ENCODE assay signal across 9 cellular contexts in the genomic region with DNA sequence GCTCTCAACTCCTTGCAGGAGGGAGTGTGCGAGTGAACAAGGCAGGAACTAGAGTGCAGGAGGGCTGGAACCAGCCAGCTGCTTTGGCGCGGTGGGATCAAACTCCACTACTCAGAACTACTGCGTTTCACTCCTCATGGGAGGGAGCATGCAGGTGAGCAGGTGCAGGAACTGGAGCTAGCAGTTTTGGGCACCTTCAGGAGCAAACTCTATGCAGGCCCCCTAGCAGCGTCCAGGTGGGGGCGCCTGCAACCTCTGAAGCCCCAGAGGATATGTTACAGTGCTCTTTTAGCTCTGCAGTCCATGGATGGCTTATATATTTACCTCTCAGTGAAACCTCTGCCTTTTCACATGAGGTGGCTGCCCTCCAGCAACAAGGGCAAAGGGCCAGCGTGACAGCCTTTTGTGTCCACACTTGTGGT.
DNase-seq lines count a peak whose midpoint lies in the region; ATAC-seq and TF ChIP-seq lines count a peak whose summit lies in the region.
"Had no signal": no experiment of that assay in that cellular context is flagged by ENCODE, and none has a peak within 500 bp of the region (broad histone marks: within the 10 kb centered on the region; RNA-seq: fewer than 3 reads in every experiment).

No MANE protein-coding gene starts in this region.

- H3K27me3 Mint-ChIP-seq in T-helper 2 cell treated with Interferon-gamma antibody and Interleukin-4, amounts not matched to agents 5 μg/mL and 100 μg/mL, for 36 hours (ENCODE audit: low read depth): no peaks in the 10 kb centered on the region
- H3K27me3 Mint-ChIP-seq: CD8-positive, alpha-beta memory T cell had no signal

- no peak overlapping the region for H3K27ac Mint-ChIP-seq in T-helper 2 cell treated with Interferon-gamma antibody and Interleukin-4, amounts not matched to agents 5 μg/mL and 100 μg/mL, for 36 hours
- H3K27ac Mint-ChIP-seq: CD8-positive, alpha-beta memory T cell had no signal

- peak; percentile 77 for ATAC-seq in upper lobe of right lung

- no peaks in the 10 kb centered on the region for H3K4me1 Mint-ChIP-seq in T-helper 2 cell treated with Interferon-gamma antibody and Interleukin-4, amounts not matched to agents 5 μg/mL and 100 μg/mL, for 36 hours (ENCODE audit: low read depth)
- H3K4me1 Mint-ChIP-seq: CD8-positive, alpha-beta memory T cell had no signal

- TF ChIP-seq CTCF in mammary epithelial cell (conservative IDR thresholded peaks at IDR 0.05 in 1 of 2, IDR thresholded peaks at IDR 0.05 in 1 of 2; ENCODE audit: extremely low read depth in 1 of 2, insufficient read depth in 1 of 2, low read depth in 1 of 2, low read length in 2 of 2) (peak; percentile 10 to 32), breast epithelium (IDR thresholded peaks at IDR 0.05) (no peak), OCI-LY3 (IDR thresholded peaks at IDR 0.05; ENCODE audit: low read depth, low read length) (peak; percentile 75), left ventricle myocardium inferior (IDR thresholded peaks at IDR 0.05; ENCODE audit: borderline replicate concordance) (peak; percentile 67), upper lobe of right lung (IDR thresholded peaks at IDR 0.05) (peak; percentile 23)

- no peaks in the 10 kb centered on the region for H3K79me2 ChIP-seq in mammary epithelial cell (ENCODE audit: insufficient read depth, low read length)
- no peaks in the 10 kb centered on the region for H3K79me2 ChIP-seq in OCI-LY3 (ENCODE audit: low read length)

- H3K36me3 ChIP-seq in mammary epithelial cell (ENCODE audit: insufficient read depth, low read length) (no peaks in the 10 kb centered on the region), breast epithelium (no peaks in the 10 kb centered on the region), OCI-LY3 (replicated peaks; ENCODE audit: low read depth, low read length) (no peaks in the 10 kb centered on the region), left ventricle myocardium inferior (no peaks in the 10 kb centered on the region), upper lobe of right lung (no peaks in the 10 kb centered on the region)

- H3K36me3 Mint-ChIP-seq in T-helper 2 cell treated with Interferon-gamma antibody and Interleukin-4, amounts not matched to agents 5 μg/mL and 100 μg/mL, for 36 hours (ENCODE audit: low read depth): no peaks in the 10 kb centered on the region
- H3K36me3 Mint-ChIP-seq: CD8-positive, alpha-beta memory T cell had no signal

- 13% methylated on average over 5 of the region's 7 CpGs for WGBS in mammary epithelial cell (ENCODE audit: low coverage, missing lambda C conversion rate)

- DNase-seq in mammary epithelial cell: no peak
- no peak for DNase-seq in breast epithelium (ENCODE audit: low spot score in 2 of 2)
- peak; percentile 38 for DNase-seq in left ventricle myocardium inferior
- DNase-seq in upper lobe of right lung: peak; percentile 63
- DNase-seq in epidermal melanocyte (ENCODE audit: insufficient read length, low spot score): no peak
- DNase-seq in T-helper 2 cell treated with Interferon-gamma antibody and Interleukin-4, amounts not matched to agents 5 μg/mL and 100 μg/mL, for 36 hours (ENCODE audit: low spot score): no peak
- no peak for DNase-seq in SIG-M5 treated with dmso at 0.1 percent for 504 hours (lab: John Stamatoyannopoulos, UW; ENCODE audit: unreplicated experiment)
- DNase-seq: CD8-positive, alpha-beta memory T cell had no signal

- H4K20me1 ChIP-seq in mammary epithelial cell (ENCODE audit: insufficient read depth, low read length): no peaks in the 10 kb centered on the region
- no peaks in the 10 kb centered on the region for H4K20me1 ChIP-seq in OCI-LY3 (ENCODE audit: insufficient read depth, low read length)

- BruUV-seq in mammary epithelial cell (replicated peaks; lab: Mats Ljungman, UMichigan): no TSS peak

- H3K4me1 ChIP-seq in mammary epithelial cell (ENCODE audit: insufficient read depth, low read length) (no peaks in the 10 kb centered on the region), breast epithelium (no peaks in the 10 kb centered on the region), OCI-LY3 (ENCODE audit: low read length) (peaks cover 8% of the 10 kb centered on the region), left ventricle myocardium inferior (no peaks in the 10 kb centered on the region), upper lobe of right lung (no peaks in the 10 kb centered on the region)

- H2AFZ ChIP-seq in mammary epithelial cell (ENCODE audit: low read depth, low read length) (peak overlapping the region; percentile 72), OCI-LY3 (ENCODE audit: low read depth, low read length) (peak overlapping the region; percentile 75; the same call in 1 of the 2 replicates)

- no peak overlapping the region for H3K4me2 ChIP-seq in mammary epithelial cell (ENCODE audit: insufficient read depth, low read depth, low read length)
- H3K4me2 ChIP-seq in OCI-LY3 (ENCODE audit: low read length): peak overlapping the region; percentile 9; the same call in 1 of the 2 replicates

- no peak overlapping the region for H3K4me3 ChIP-seq in mammary epithelial cell (replicated peaks in 1 of 3; ENCODE audit: insufficient read depth in 1 of 3, low read depth in 2 of 3, low read length in 3 of 3)
- H3K4me3 ChIP-seq in breast epithelium: no peak overlapping the region
- H3K4me3 ChIP-seq in OCI-LY3 (ENCODE audit: low read length): no peak overlapping the region
- peak overlapping the region; percentile 18 for H3K4me3 ChIP-seq in left ventricle myocardium inferior
- no peak overlapping the region for H3K4me3 ChIP-seq in upper lobe of right lung

- dilution Hi-C loops in mammary epithelial cell (cut with HindIII; ENCODE audit: low sequenced_read_pairs): no loop called here

- H3K9me3 ChIP-seq in mammary epithelial cell (replicated peaks; ENCODE audit: insufficient read depth, low read length): no peaks in the 10 kb centered on the region
- no peaks in the 10 kb centered on the region for H3K9me3 ChIP-seq in breast epithelium
- H3K9me3 ChIP-seq in OCI-LY3 (ENCODE audit: insufficient read depth, low read length): no peaks in the 10 kb centered on the region
- H3K9me3 ChIP-seq in left ventricle myocardium inferior (replicated peaks): no peaks in the 10 kb centered on the region
- no peaks in the 10 kb centered on the region for H3K9me3 ChIP-seq in upper lobe of right lung

- no peak for TF ChIP-seq POLR2A in breast epithelium (IDR thresholded peaks at IDR 0.05)

- H3K27ac ChIP-seq in mammary epithelial cell (ENCODE audit: insufficient read depth, low read depth, low read length) (no peak overlapping the region), breast epithelium (no peak overlapping the region), OCI-LY3 (ENCODE audit: low read length) (no peak overlapping the region), left ventricle myocardium inferior (replicated peaks) (no peak overlapping the region), upper lobe of right lung (no peak overlapping the region)

- no peaks in the 10 kb centered on the region for H3K9me3 Mint-ChIP-seq in T-helper 2 cell treated with Interferon-gamma antibody and Interleukin-4, amounts not matched to agents 5 μg/mL and 100 μg/mL, for 36 hours

- no peak overlapping the region for H3K4me3 Mint-ChIP-seq in T-helper 2 cell treated with Interferon-gamma antibody and Interleukin-4, amounts not matched to agents 5 μg/mL and 100 μg/mL, for 36 hours
- H3K4me3 Mint-ChIP-seq: CD8-positive, alpha-beta memory T cell had no signal

- CTCF ChIA-PET in mammary epithelial cell (lab: Charles Lee; ENCODE audit: low non-redundant PET): interaction anchor here (0.6 kb wide), 1 partner anchor 32 kb away, joined by 3 read pairs; no protein-coding TSS in a partner anchor

- intact Hi-C loops in mammary epithelial cell (cut with micrococcal nuclease): no loop called here
- intact Hi-C loops in breast epithelium (cut with DNase I; ENCODE audit: low total_unique reads): no loop called here
- intact Hi-C loops in left ventricle myocardium inferior (cut with micrococcal nuclease): no loop called here
- intact Hi-C loops in upper lobe of right lung (cut with DNase I): no loop called here

- in situ Hi-C loops in mammary epithelial cell (cut with MboI; ENCODE audit: low sequenced_read_pairs in 2 of 2): no loop called here

- H3K27me3 ChIP-seq in mammary epithelial cell (ENCODE audit: insufficient read depth, low read length) (no peaks in the 10 kb centered on the region), breast epithelium (no peaks in the 10 kb centered on the region), OCI-LY3 (ENCODE audit: low read depth, low read length) (no peaks in the 10 kb centered on the region), left ventricle myocardium inferior (ENCODE audit: low read depth) (no peaks in the 10 kb centered on the region), upper lobe of right lung (no peaks in the 10 kb centered on the region)

- H3K9ac ChIP-seq in mammary epithelial cell (ENCODE audit: insufficient read depth, low read length) (no peak overlapping the region), OCI-LY3 (ENCODE audit: low read length) (no peak overlapping the region)

Comparison
In these comparisons a context has a peak if more than half of its experiments do, and no peak if none do; other contexts are left out.
1. CTCF ChIP-seq: peak in mammary epithelial cell (2 of 2), OCI-LY3 (single experiment), left ventricle myocardium inferior (single experiment) and upper lobe of right lung (single experiment); none in breast epithelium (0 of 3).
2. DNase-seq: peak in left ventricle myocardium inferior (single experiment) and upper lobe of right lung (single experiment); none in mammary epithelial cell (single experiment), breast epithelium (0 of 2), epidermal melanocyte (single experiment), T-helper 2 cell treated with Interferon-gamma antibody and Interleukin-4, amounts not matched to agents 5 μg/mL and 100 μg/mL, for 36 hours (single experiment) and SIG-M5 treated with dmso at 0.1 percent for 504 hours (single experiment).